11 cellular contexts compared by ENCODE assay signal in the genomic region with DNA sequence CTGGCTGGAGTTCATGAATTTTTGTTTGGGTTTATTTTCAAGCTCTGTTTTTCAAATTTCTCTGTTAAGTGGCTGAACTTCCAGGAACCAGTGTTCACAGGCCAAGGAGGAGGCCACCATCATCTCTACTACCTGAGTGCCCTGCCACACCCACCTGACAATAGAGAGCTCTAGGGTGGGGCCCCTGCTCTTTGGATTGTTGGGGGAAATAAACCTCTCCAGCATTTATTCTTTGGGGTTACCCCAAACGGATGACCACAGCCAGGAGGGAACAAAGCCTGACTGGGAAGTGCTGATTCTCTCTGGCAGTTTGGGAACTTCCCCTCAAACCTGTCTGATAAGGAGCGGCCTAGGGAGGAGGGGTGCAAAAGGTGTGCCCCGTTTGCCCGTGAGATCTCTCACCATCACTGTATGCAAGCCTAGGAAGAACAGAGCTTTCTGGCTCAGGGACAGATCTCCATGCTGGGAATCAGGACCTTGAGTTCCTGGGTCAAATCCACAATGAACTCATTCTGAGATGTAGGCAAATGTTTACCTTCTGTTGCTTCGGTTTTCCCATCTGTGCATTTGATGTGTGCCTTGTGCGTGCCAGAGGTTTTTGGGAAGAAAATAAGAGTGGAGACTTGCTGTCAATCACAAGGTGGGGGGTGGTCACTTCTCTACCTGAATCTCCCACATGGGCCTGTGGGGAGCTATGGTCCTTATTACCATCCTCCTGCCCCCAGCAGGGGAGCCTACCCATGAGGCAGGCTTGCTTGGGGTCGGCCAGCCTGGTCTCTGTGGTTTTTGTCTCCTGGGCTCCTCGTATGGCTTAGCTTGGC. TPM values are rescaled to one million over a fixed set of nuclear protein-coding genes. Genes with fewer than 3 reads are reported as not detected.
DNase-seq lines count a peak whose midpoint lies in the region; ATAC-seq and TF ChIP-seq lines count a peak whose summit lies in the region.
"Had no signal": no experiment of that assay in that cellular context is flagged by ENCODE, and none has a peak within 500 bp of the region (broad histone marks: within the 10 kb centered on the region; RNA-seq: fewer than 3 reads in every experiment).

No MANE protein-coding gene starts in this region.

- TF ChIP-seq CTCF in parathyroid adenoma (IDR thresholded peaks at IDR 0.05) (no peak), testis (IDR thresholded peaks at IDR 0.05) (no peak)

- no peak overlapping the region for H3K4me2 ChIP-seq in parathyroid adenoma (ENCODE audit: low read length)

- 77 to 79% methylated on average over 8 of the region's 8 CpGs for WGBS in testis, 2 donors

- H3K27me3 Mint-ChIP-seq in central memory CD8-positive, alpha-beta T cell = no peaks in the 10 kb centered on the region
- H3K27me3 Mint-ChIP-seq in activated T-helper 2 cell treated with anti-CD3 and anti-CD28 coated beads, Interferon-gamma antibody, Interleukin-2, Interleukin-4, amounts not matched to agents 10 μg/mL and 5 μg/mL and 100 μg/mL, durations not matched to agents 14 hours and 24 hours and 36 hours (ENCODE audit: low read depth) = no peaks in the 10 kb centered on the region

- no peak overlapping the region for H3K4me3 Mint-ChIP-seq in central memory CD8-positive, alpha-beta T cell
- no peak overlapping the region for H3K4me3 Mint-ChIP-seq in activated T-helper 2 cell treated with anti-CD3 and anti-CD28 coated beads, Interferon-gamma antibody, Interleukin-2, Interleukin-4, amounts not matched to agents 10 μg/mL and 5 μg/mL and 100 μg/mL, durations not matched to agents 14 hours and 24 hours and 36 hours (ENCODE audit: low read depth)

- H3K4me1 ChIP-seq in parathyroid adenoma = peaks cover 39% of the 10 kb centered on the region
- peaks cover 43% of the 10 kb centered on the region for H3K4me1 ChIP-seq in testis

- H3K9me3 Mint-ChIP-seq in central memory CD8-positive, alpha-beta T cell = no peaks in the 10 kb centered on the region
- H3K9me3 Mint-ChIP-seq in activated T-helper 2 cell treated with anti-CD3 and anti-CD28 coated beads, Interferon-gamma antibody, Interleukin-2, Interleukin-4, amounts not matched to agents 10 μg/mL and 5 μg/mL and 100 μg/mL, durations not matched to agents 14 hours and 24 hours and 36 hours = no peaks in the 10 kb centered on the region

- intact Hi-C loops in activated T-helper 2 cell treated with anti-CD3 and anti-CD28 coated beads, Interferon-gamma antibody, Interleukin-2, Interleukin-4, amounts not matched to agents 10 μg/mL and 5 μg/mL and 100 μg/mL, durations not matched to agents 14 hours and 24 hours and 36 hours (cut with micrococcal nuclease) = loop anchor here (1.0 to 5.0 kb wide), 3 partner anchors 15 to 70 kb away; no protein-coding TSS in a partner anchor
- intact Hi-C loops in testis (cut with DNase I; ENCODE audit: low total_unique reads) = no loop called here

- H3K9ac ChIP-seq in parathyroid adenoma = no peak overlapping the region

- peaks cover 70% of the 10 kb centered on the region for H3K4me1 Mint-ChIP-seq in central memory CD8-positive, alpha-beta T cell
- peaks cover 30% of the 10 kb centered on the region for H3K4me1 Mint-ChIP-seq in activated T-helper 2 cell treated with anti-CD3 and anti-CD28 coated beads, Interferon-gamma antibody, Interleukin-2, Interleukin-4, amounts not matched to agents 10 μg/mL and 5 μg/mL and 100 μg/mL, durations not matched to agents 14 hours and 24 hours and 36 hours (ENCODE audit: low read depth)

- DNase-seq in DMS 273 treated with DMSO at 0.1 percent for 48 hours (lab: John Stamatoyannopoulos, UW) (peak; percentile 72), NCI-H1694 treated with DMSO at 0.1 percent for 48 hours (lab: John Stamatoyannopoulos, UW) (peak; percentile 61), kidney tubule cell (ENCODE audit: low spot score) (no peak), testis (no peak), AG08396 (ENCODE audit: low spot score) (no peak)
- DNase-seq in central memory CD8-positive, alpha-beta T cell (ENCODE audit: low spot score in 2 of 2) = no peak
- no peak for DNase-seq in activated T-helper 2 cell treated with anti-CD3 and anti-CD28 coated beads, Interferon-gamma antibody, Interleukin-2, Interleukin-4, amounts not matched to agents 10 μg/mL and 5 μg/mL and 100 μg/mL, durations not matched to agents 14 hours and 24 hours and 36 hours (ENCODE audit: low spot score)
- DNase-seq: cerebellar nuclear complex, MG63, NCI-H510A had no signal

- H3K4me3 ChIP-seq in parathyroid adenoma (ENCODE audit: low read depth, low read length) (no peak overlapping the region), testis (no peak overlapping the region)
- H3K4me3 ChIP-seq: MG63 had no signal

- no peaks in the 10 kb centered on the region for H3K79me2 ChIP-seq in parathyroid adenoma

- H3K36me3 Mint-ChIP-seq in central memory CD8-positive, alpha-beta T cell (ENCODE audit: insufficient read depth) = peaks cover 3% of the 10 kb centered on the region
- no peaks in the 10 kb centered on the region for H3K36me3 Mint-ChIP-seq in activated T-helper 2 cell treated with anti-CD3 and anti-CD28 coated beads, Interferon-gamma antibody, Interleukin-2, Interleukin-4, amounts not matched to agents 10 μg/mL and 5 μg/mL and 100 μg/mL, durations not matched to agents 14 hours and 24 hours and 36 hours (ENCODE audit: low read depth)

- H3K27me3 ChIP-seq in parathyroid adenoma (ENCODE audit: control insufficient read depth, insufficient read depth, low read length) (no peaks in the 10 kb centered on the region), testis (no peaks in the 10 kb centered on the region)
- H3K27me3 ChIP-seq: MG63 had no signal

- peak overlapping the region; percentile 71 for H3K27ac Mint-ChIP-seq in central memory CD8-positive, alpha-beta T cell (ENCODE audit: low read depth)
- H3K27ac Mint-ChIP-seq in activated T-helper 2 cell treated with anti-CD3 and anti-CD28 coated beads, Interferon-gamma antibody, Interleukin-2, Interleukin-4, amounts not matched to agents 10 μg/mL and 5 μg/mL and 100 μg/mL, durations not matched to agents 14 hours and 24 hours and 36 hours = no peak overlapping the region

- no peaks in the 10 kb centered on the region for H3K36me3 ChIP-seq in parathyroid adenoma (ENCODE audit: control insufficient read depth, insufficient read depth, low read length)
- H3K36me3 ChIP-seq in testis (ENCODE audit: low read depth, missing control alignments) = no peaks in the 10 kb centered on the region
- H3K36me3 ChIP-seq: MG63 had no signal

- no peak for TF ChIP-seq POLR2A in testis (IDR thresholded peaks at IDR 0.05)

- H3K27ac ChIP-seq in parathyroid adenoma = peak overlapping the region; percentile 25
- no peak overlapping the region for H3K27ac ChIP-seq in testis

- H3K9me3 ChIP-seq in parathyroid adenoma (ENCODE audit: control insufficient read depth, low read length) (no peaks in the 10 kb centered on the region), testis (no peaks in the 10 kb centered on the region)
- H3K9me3 ChIP-seq: MG63 had no signal

- ATAC-seq in central memory CD8-positive, alpha-beta T cell (replicated peaks; ENCODE audit: extremely low read depth, poor library complexity, severe bottlenecking) = no peak

- peak overlapping the region; percentile 34 for H2AFZ ChIP-seq in parathyroid adenoma

RNA-seq across cellular contexts. Expression of gene PDCD4, which starts 27.7 kb away (rescaled TPM):
- total RNA-seq in activated T-helper 2 cell treated with anti-CD3 and anti-CD28 coated beads, Interferon-gamma antibody, Interleukin-2, Interleukin-4, amounts not matched to agents 10 μg/mL and 5 μg/mL and 100 μg/mL, durations not matched to agents 14 hours and 24 hours and 36 hours = 60.4 and 67.7 TPM in 2 replicates
- 10 to 100 TPM; 64.0 to 71.1 TPM for total RNA-seq in testis
- polyA plus RNA-seq in testis (ENCODE audit: insufficient read depth, low read depth, low replicate concordance) = 124 TPM

Comparison
In these comparisons a context has a peak if more than half of its experiments do, and no peak if none do; other contexts are left out.
1. DNase-seq: peak in DMS 273 treated with DMSO at 0.1 percent for 48 hours (single experiment) and NCI-H1694 treated with DMSO at 0.1 percent for 48 hours (single experiment); none in central memory CD8-positive, alpha-beta T cell (0 of 2), activated T-helper 2 cell treated with anti-CD3 and anti-CD28 coated beads, Interferon-gamma antibody, Interleukin-2, Interleukin-4, amounts not matched to agents 10 μg/mL and 5 μg/mL and 100 μg/mL, durations not matched to agents 14 hours and 24 hours and 36 hours (single experiment), kidney tubule cell (single experiment), testis (single experiment) and AG08396 (single experiment).